ENCODE assay signal across 29 cellular contexts in the genomic region with DNA sequence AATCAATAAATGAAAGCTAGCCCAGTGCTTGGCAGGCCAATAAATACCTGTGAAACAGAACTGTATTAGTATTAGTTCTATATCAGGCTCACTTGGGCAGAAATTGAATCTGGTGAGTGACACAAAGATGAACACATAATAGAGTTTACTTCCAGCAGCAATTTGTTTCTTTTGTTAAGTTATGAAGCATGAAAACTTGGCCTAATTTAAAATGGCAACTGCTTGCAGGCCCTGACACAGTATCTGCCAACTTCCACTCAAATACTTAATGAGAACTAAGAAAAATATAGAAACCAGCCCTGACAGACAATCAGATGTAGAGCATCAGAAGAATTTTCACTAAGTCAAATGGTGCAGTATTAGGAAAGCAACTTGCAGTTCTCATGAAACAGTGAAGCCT. TPM values are rescaled to one million over a fixed set of nuclear protein-coding genes. Genes with fewer than 3 reads are reported as not detected.
DNase-seq lines count a peak whose midpoint lies in the region; ATAC-seq and TF ChIP-seq lines count a peak whose summit lies in the region.
"Had no signal": no experiment of that assay in that cellular context is flagged by ENCODE, and none has a peak within 500 bp of the region (broad histone marks: within the 10 kb centered on the region; RNA-seq: fewer than 3 reads in every experiment).

No MANE protein-coding gene starts in this region.

- CTCF ChIA-PET in OCI-LY7 (lab: Charles Lee; ENCODE audit: unreplicated experiment), result no interaction called here

- TF ChIP-seq EP300 in stomach (IDR thresholded peaks at IDR 0.05), result no peak

- H3K27me3 ChIP-seq in endodermal cell (ENCODE audit: control insufficient read depth, insufficient read depth, low read length, poor library complexity, severe bottlenecking) (no peaks in the 10 kb centered on the region), neural progenitor cell (no peaks in the 10 kb centered on the region), stomach (no peaks in the 10 kb centered on the region)
- H3K27me3 ChIP-seq: SJSA1 had no signal

- no peaks in the 10 kb centered on the region for H3K79me2 ChIP-seq in OCI-LY7 (ENCODE audit: insufficient read depth, low read depth, low read length)
- H3K79me2 ChIP-seq in neural progenitor cell (ENCODE audit: low read depth), result no peaks in the 10 kb centered on the region

- H3K9me2 ChIP-seq in OCI-LY7 (ENCODE audit: insufficient read depth, low read length), result no peaks in the 10 kb centered on the region

- peaks cover 42% of the 10 kb centered on the region for H3F3A ChIP-seq in neural progenitor cell (ENCODE audit: low read depth)

- H3K4me2 ChIP-seq in OCI-LY7 (ENCODE audit: low read length) (no peak overlapping the region), neural progenitor cell (peak overlapping the region; percentile 24)
- H3K4me2 ChIP-seq: A549 had no signal

- ATAC-seq in GM18870 (IDR thresholded peaks at IDR 0.05; ENCODE audit: unreplicated experiment), result no peak
- no peak for ATAC-seq in stimulated activated naive B cell treated with anti-CD40 and anti-IgM and Interleukin-4, amounts not matched to agents 10 μg/mL and 1 μg/mL and 100 μg/mL, for 72 hours (replicated peaks)
- ATAC-seq: A549; CD8-positive, alpha-beta T cell; GM12878; HCT116; HepG2 had no signal

- no peak overlapping the region for H3K27ac ChIP-seq in OCI-LY7 (ENCODE audit: low read depth, low read length, poor library complexity, severe bottlenecking)
- H3K27ac ChIP-seq in endodermal cell (ENCODE audit: low read depth, low read length), result no peak overlapping the region
- H3K27ac ChIP-seq in neural progenitor cell, result peak overlapping the region; percentile 57
- H3K27ac ChIP-seq in stomach, result no peak overlapping the region
- H3K27ac ChIP-seq: A549, C4-2B, SJSA1 had no signal

- H3K4me1 Mint-ChIP-seq in endodermal cell (peaks cover 15% of the 10 kb centered on the region), neural progenitor cell (peaks cover 19% of the 10 kb centered on the region)
- peaks cover 0 to 4% of the 10 kb centered on the region in 2 donors for H3K4me1 Mint-ChIP-seq in stimulated activated naive B cell treated with anti-CD40 and anti-IgM and Interleukin-4, amounts not matched to agents 10 μg/mL and 1 μg/mL and 100 μg/mL, for 72 hours

- H3K36me3 Mint-ChIP-seq in endodermal cell (ENCODE audit: low read depth) (no peaks in the 10 kb centered on the region), neural progenitor cell (no peaks in the 10 kb centered on the region)
- no peaks in the 10 kb centered on the region for H3K36me3 Mint-ChIP-seq in stimulated activated naive B cell treated with anti-CD40 and anti-IgM and Interleukin-4, amounts not matched to agents 10 μg/mL and 1 μg/mL and 100 μg/mL, for 72 hours
- H3K36me3 Mint-ChIP-seq: CD8-positive, alpha-beta T cell had no signal

- H3K9me3 Mint-ChIP-seq in endodermal cell (peaks cover 1% of the 10 kb centered on the region), neural progenitor cell (no peaks in the 10 kb centered on the region)
- peaks cover 0 to 1% of the 10 kb centered on the region in 2 donors for H3K9me3 Mint-ChIP-seq in stimulated activated naive B cell treated with anti-CD40 and anti-IgM and Interleukin-4, amounts not matched to agents 10 μg/mL and 1 μg/mL and 100 μg/mL, for 72 hours

- H2AFZ ChIP-seq in OCI-LY7 (ENCODE audit: low read length) (peak overlapping the region; percentile 36; the same call in 1 of the 2 replicates), neural progenitor cell (replicated peaks) (peak overlapping the region; percentile 92)

- H3K9ac ChIP-seq in endodermal cell (ENCODE audit: extremely low read depth, low read length, poor library complexity, severe bottlenecking) (no peak overlapping the region), neural progenitor cell (no peak overlapping the region)

- POLR2A ChIA-PET in OCI-LY7 (lab: Charles Lee), result interaction anchor here (0.6 to 0.9 kb wide), 2 partner anchors 9 to 59 kb away, joined by 3 read pairs; no protein-coding TSS in a partner anchor

- H3K4me3 Mint-ChIP-seq in endodermal cell (no peak overlapping the region), neural progenitor cell (no peak overlapping the region)
- H3K4me3 Mint-ChIP-seq in stimulated activated naive B cell treated with anti-CD40 and anti-IgM and Interleukin-4, amounts not matched to agents 10 μg/mL and 1 μg/mL and 100 μg/mL, for 72 hours, result no peak overlapping the region
- H3K4me3 Mint-ChIP-seq: B cell; CD8-positive, alpha-beta T cell had no signal

- no peaks in the 10 kb centered on the region for H3K36me3 ChIP-seq in OCI-LY7 (ENCODE audit: insufficient read depth, low read length)
- no peaks in the 10 kb centered on the region for H3K36me3 ChIP-seq in endodermal cell (ENCODE audit: control insufficient read depth, insufficient read depth, low read length)
- H3K36me3 ChIP-seq in neural progenitor cell, result no peaks in the 10 kb centered on the region
- no peaks in the 10 kb centered on the region for H3K36me3 ChIP-seq in stomach
- H3K36me3 ChIP-seq: SJSA1 had no signal

- H3K27me3 Mint-ChIP-seq in endodermal cell (ENCODE audit: insufficient read depth) (peaks cover 3% of the 10 kb centered on the region), neural progenitor cell (ENCODE audit: insufficient read depth, low read depth) (peaks cover 2% of the 10 kb centered on the region)
- H3K27me3 Mint-ChIP-seq in stimulated activated naive B cell treated with anti-CD40 and anti-IgM and Interleukin-4, amounts not matched to agents 10 μg/mL and 1 μg/mL and 100 μg/mL, for 72 hours, result peaks cover 11 to 25% of the 10 kb centered on the region in 2 donors

- intact Hi-C loops in OCI-LY7 (cut with micrococcal nuclease; ENCODE audit: unreplicated experiment), result no loop called here
- intact Hi-C loops in stomach (cut with DNase I; ENCODE audit: low total_unique reads), result no loop called here

- TF ChIP-seq CTCF in OCI-LY7 (conservative IDR thresholded peaks at IDR 0.05; ENCODE audit: low read length) (no peak), endodermal cell (conservative IDR thresholded peaks at IDR 0.05) (no peak), neural progenitor cell (IDR thresholded peaks at IDR 0.05) (no peak), stomach (IDR thresholded peaks at IDR 0.05) (no peak)

- H3K4me3 ChIP-seq in OCI-LY7 (ENCODE audit: low read depth, low read length, poor library complexity, severe bottlenecking), result no peak overlapping the region
- no peak overlapping the region for H3K4me3 ChIP-seq in endodermal cell (ENCODE audit: low read length)
- no peak overlapping the region for H3K4me3 ChIP-seq in neural progenitor cell
- H3K4me3 ChIP-seq in stomach, result no peak overlapping the region
- H3K4me3 ChIP-seq: A549, GM12878, SJSA1 had no signal

- no peaks in the 10 kb centered on the region; the same call in 1 of the 2 replicates for H3K9me3 ChIP-seq in OCI-LY7 (ENCODE audit: low read length)
- peaks cover 5% of the 10 kb centered on the region for H3K9me3 ChIP-seq in endodermal cell (ENCODE audit: control insufficient read depth, low read length)
- H3K9me3 ChIP-seq in neural progenitor cell (ENCODE audit: low read depth), result no peaks in the 10 kb centered on the region
- no peaks in the 10 kb centered on the region for H3K9me3 ChIP-seq in stomach
- H3K9me3 ChIP-seq: A549, Caco-2, SJSA1 had no signal

- DNase-seq in OCI-LY7 (ENCODE audit: low spot score) (no peak), endodermal cell (peak; percentile 7), neural progenitor cell (ENCODE audit: low spot score) (no peak), superior temporal gyrus (ENCODE audit: extremely low spot score) (peak; percentile 30), stomach (no peak), NCI-H1694 (lab: John Stamatoyannopoulos, UW) (no peak)
- no peak for DNase-seq in stimulated activated naive B cell treated with anti-CD40 and anti-IgM and Interleukin-4, amounts not matched to agents 10 μg/mL and 1 μg/mL and 100 μg/mL, for 72 hours
- DNase-seq: Caco-2; CD8-positive, alpha-beta T cell; DMS 273 treated with DMSO at 0.1 percent for 48 hours; DMS79; EL; GDM1; Kasumi-1; MV-4-11; NCI-H1105; NCI-H1436 treated with DMSO at 0.1 percent for 48 hours; NCI-H2029; NCI-H526 treated with DMSO at 0.1 percent for 48 hours; Right ventricle myocardium superior; RPMI8226 had no signal

- H3K27ac Mint-ChIP-seq in endodermal cell (no peak overlapping the region), neural progenitor cell (peak overlapping the region; percentile 78)
- no peak overlapping the region for H3K27ac Mint-ChIP-seq in stimulated activated naive B cell treated with anti-CD40 and anti-IgM and Interleukin-4, amounts not matched to agents 10 μg/mL and 1 μg/mL and 100 μg/mL, for 72 hours
- H3K27ac Mint-ChIP-seq: B cell; CD8-positive, alpha-beta T cell had no signal

- no TSS peak for BruUV-seq in OCI-LY7 (replicated peaks; lab: Mats Ljungman, UMichigan)

- H3K4me1 ChIP-seq in OCI-LY7 (ENCODE audit: insufficient read depth, low read length, poor library complexity, severe bottlenecking) (peaks cover 34% of the 10 kb centered on the region), endodermal cell (ENCODE audit: control insufficient read depth, insufficient read depth, low read length) (peaks cover 4% of the 10 kb centered on the region), neural progenitor cell (peaks cover 38% of the 10 kb centered on the region), stomach (no peaks in the 10 kb centered on the region)
- H3K4me1 ChIP-seq: A549, Caco-2, SJSA1 had no signal

- H4K20me1 ChIP-seq in OCI-LY7 (ENCODE audit: insufficient read depth, low read length), result no peaks in the 10 kb centered on the region
- H4K20me1 ChIP-seq in neural progenitor cell (ENCODE audit: low read depth), result no peaks in the 10 kb centered on the region

- TF ChIP-seq POLR2A in stomach (IDR thresholded peaks at IDR 0.05), result no peak

RNA-seq across cellular contexts. Expression of a gene that starts 37.6 kb away (rescaled TPM):
- total RNA-seq in OCI-LY7 (2014; rRNA removed; shearing (Covaris generic)), result 74.5 and 115 TPM in 2 replicates
- total RNA-seq in OCI-LY7 (2022) (84.2 and 113 TPM in 2 replicates), endodermal cell (10 to 100 TPM; 37.5 to 42.3 TPM), neural progenitor cell (ENCODE audit: low replicate concordance) (169 and 184 TPM in 2 replicates), stomach (100 to 1,000 TPM in 3 of 5 donors, 10 to 100 TPM in 2; 85.8 to 278 (median 101) TPM)
- 119 TPM for polyA plus RNA-seq in endodermal cell (2013, experiment 1 of 2)
- polyA plus RNA-seq in endodermal cell (2013, experiment 2 of 2), result 96.5 TPM
- 10 to 100 TPM; 20.2 to 31.5 (median 21.2) TPM for polyA plus RNA-seq in stomach

Comparison
In these comparisons a context has a peak if more than half of its experiments do, and no peak if none do; other contexts are left out.
1. DNase-seq: peak in endodermal cell (single experiment) and superior temporal gyrus (single experiment); none in OCI-LY7 (single experiment), neural progenitor cell (single experiment), stimulated activated naive B cell treated with anti-CD40 and anti-IgM and Interleukin-4, amounts not matched to agents 10 μg/mL and 1 μg/mL and 100 μg/mL, for 72 hours (single experiment), stomach (single experiment) and NCI-H1694 (single experiment).